Comparison of ENCODE assay signal across 8 cellular contexts in genomic region chr3:197793246-197793645, GRCh38. TPM values are rescaled to one million over a fixed set of nuclear protein-coding genes. Genes with fewer than 3 reads are reported as not detected.
DNase-seq lines count a peak whose midpoint lies in the region; ATAC-seq and TF ChIP-seq lines count a peak whose summit lies in the region.

No MANE protein-coding gene starts in this region.

- ATAC-seq in GM21447 (IDR thresholded peaks at IDR 0.05; ENCODE audit: unreplicated experiment), result peak; percentile 29
- no peak for ATAC-seq in T-helper 17 cell
- no peak for ATAC-seq in GM18870 (IDR thresholded peaks at IDR 0.05; ENCODE audit: unreplicated experiment)
- ATAC-seq in HG02870 (IDR thresholded peaks at IDR 0.05; ENCODE audit: unreplicated experiment), result no peak
- ATAC-seq in GM19395 (IDR thresholded peaks at IDR 0.05; ENCODE audit: unreplicated experiment), result no peak

- H3K9me3 Mint-ChIP-seq in immature natural killer cell, result no peaks in the 10 kb centered on the region

- H3K4me3 Mint-ChIP-seq in T-helper 17 cell (peak overlapping the region; percentile 73), immature natural killer cell (peak overlapping the region; percentile 63 to 86 (median 76))

- TF ChIP-seq CTCF in MM.1S (IDR thresholded peaks at IDR 0.05; ENCODE audit: low read length), result no peak

- H3K79me2 ChIP-seq in MM.1S (ENCODE audit: low read length), result peaks cover 65% of the 10 kb centered on the region

- peak overlapping the region; percentile 96 for H3K27ac Mint-ChIP-seq in T-helper 17 cell
- H3K27ac Mint-ChIP-seq in immature natural killer cell, result peak overlapping the region; percentile 80 to 98 (median 88)

- no peak for DNase-seq in T-helper 17 cell
- DNase-seq in immature natural killer cell, result peak; percentile 30 to 45 (median 32)
- no peak for DNase-seq in MM.1S

- no peaks in the 10 kb centered on the region for H3K36me3 ChIP-seq in BLaER1
- no peaks in the 10 kb centered on the region for H3K36me3 ChIP-seq in MM.1S (replicated peaks; ENCODE audit: insufficient read depth, low read length)

- H3K4me2 ChIP-seq in BLaER1 (peak overlapping the region; percentile 57), MM.1S (ENCODE audit: low read depth, low read length) (no peak overlapping the region)

- H3K9me3 ChIP-seq in BLaER1, result no peaks in the 10 kb centered on the region
- no peaks in the 10 kb centered on the region for H3K9me3 ChIP-seq in T-helper 17 cell (ENCODE audit: control insufficient read depth, low read length, poor library complexity, severe bottlenecking)
- no peaks in the 10 kb centered on the region for H3K9me3 ChIP-seq in MM.1S (replicated peaks; ENCODE audit: insufficient read depth, low read length)

- H3K9ac ChIP-seq in BLaER1, result no peak overlapping the region
- H3K9ac ChIP-seq in MM.1S (ENCODE audit: low read length), result no peak overlapping the region

- H3K27ac ChIP-seq in BLaER1, result no peak overlapping the region
- H3K27ac ChIP-seq in MM.1S (ENCODE audit: low read length), result no peak overlapping the region

- H3K4me1 ChIP-seq in BLaER1 (peaks cover 31% of the 10 kb centered on the region), MM.1S (ENCODE audit: low read length) (peaks cover 7% of the 10 kb centered on the region)

- H3K27me3 ChIP-seq in BLaER1 (no peaks in the 10 kb centered on the region), MM.1S (replicated peaks; ENCODE audit: insufficient read depth, low read length) (no peaks in the 10 kb centered on the region)

- peaks cover 25% of the 10 kb centered on the region for H3F3A ChIP-seq in MM.1S (ENCODE audit: insufficient read depth, low read length)

- H4K20me1 ChIP-seq in BLaER1 (peaks cover 53% of the 10 kb centered on the region), MM.1S (ENCODE audit: insufficient read depth, low read length) (no peaks in the 10 kb centered on the region)

- H3K27me3 Mint-ChIP-seq in T-helper 17 cell, result no peaks in the 10 kb centered on the region
- peaks cover 10 to 21% (median 11%) of the 10 kb centered on the region in 3 donors for H3K27me3 Mint-ChIP-seq in immature natural killer cell (ENCODE audit: low read depth in 3 of 3)

- no peak overlapping the region for H2AFZ ChIP-seq in MM.1S (ENCODE audit: low read length)

- H3K4me1 Mint-ChIP-seq in T-helper 17 cell, result peaks cover 24% of the 10 kb centered on the region
- peaks cover 60 to 70% of the 10 kb centered on the region in 2 donors for H3K4me1 Mint-ChIP-seq in immature natural killer cell

- H3K36me3 Mint-ChIP-seq in T-helper 17 cell (ENCODE audit: low read depth), result no peaks in the 10 kb centered on the region
- no peaks in the 10 kb centered on the region for H3K36me3 Mint-ChIP-seq in immature natural killer cell

- no peaks in the 10 kb centered on the region for H3K9me2 ChIP-seq in MM.1S (replicated peaks; ENCODE audit: insufficient read depth, low read length)

- H3K4me3 ChIP-seq in BLaER1, result no peak overlapping the region
- no peak overlapping the region for H3K4me3 ChIP-seq in MM.1S (ENCODE audit: low read length)

RNA-seq across cellular contexts. Expression of gene LRCH3, which starts 2.2 kb away (rescaled TPM):
- total RNA-seq in T-helper 17 cell, result 10 to 100 TPM; 48.6 to 56.8 TPM
- polyA plus RNA-seq in immature natural killer cell, result 10 to 100 TPM in 1 of 3 donors, 1 to 10 TPM in 2; 4.5 to 26.3 (median 7.2) TPM

RNA-seq across cellular contexts. Expression of gene FYTTD1, which starts 43.6 kb away (rescaled TPM):
- total RNA-seq in T-helper 17 cell, result 10 to 100 TPM; 52.0 to 67.1 TPM
- 100 to 1,000 TPM; 103 to 144 (median 141) TPM for polyA plus RNA-seq in immature natural killer cell

RNA-seq across cellular contexts. Expression of gene RUBCN, which starts 56.5 kb away (rescaled TPM):
- 10 to 100 TPM; 40.2 to 41.7 TPM for total RNA-seq in T-helper 17 cell
- polyA plus RNA-seq in immature natural killer cell, result 10 to 100 TPM in 2 of 3 donors, 1 to 10 TPM in 1; 8.9 to 29.9 (median 10.9) TPM

Comparison
In these comparisons a context has a peak if more than half of its experiments do, and no peak if none do; other contexts are left out.
1. DNase-seq: peak in immature natural killer cell (3 of 3); none in T-helper 17 cell (0 of 3) and MM.1S (single experiment).